In the genomic region with DNA sequence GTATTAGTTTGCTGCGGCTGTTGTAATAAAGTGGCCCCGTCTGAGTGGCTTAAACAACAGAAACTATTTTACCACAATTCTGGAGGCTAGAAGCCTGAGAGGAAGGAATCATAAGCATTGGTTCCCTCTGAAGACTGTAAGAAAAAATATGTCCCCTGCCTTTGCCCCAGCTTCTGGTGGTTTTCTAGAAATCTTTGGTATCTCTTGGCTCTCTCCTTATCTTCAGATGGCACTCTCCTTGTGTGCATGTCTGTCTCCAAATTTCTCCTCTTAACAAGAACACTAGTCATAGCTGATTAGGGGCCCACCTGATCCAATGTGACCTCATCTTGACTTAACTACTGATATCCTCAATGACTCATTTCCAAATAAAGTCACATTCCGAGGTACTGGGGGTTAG, we compare ENCODE assay signal across 30 cellular contexts.
"Had no signal": no experiment of that assay in that cellular context is flagged by ENCODE, and none has a peak within 500 bp of the region (broad histone marks: within the 10 kb centered on the region; RNA-seq: fewer than 3 reads in every experiment).

No MANE protein-coding gene starts in this region.

- H3K4me1 ChIP-seq: colonic mucosa, right lobe of liver, tibial nerve had no signal

- H3K27me3 Mint-ChIP-seq: activated B cell treated with CpG ODN at 0.5 μM for 24 hours; activated CD8-positive, alpha-beta memory T cell treated with anti-CD3 and anti-CD28 coated beads, Interleukin-2, amount 10 ng/mL, durations not matched to agents 7 days and 5 days; activated CD8-positive, alpha-beta T cell treated with anti-CD3 and anti-CD28 coated beads for 36 hours; progenitor cell of endocrine pancreas had no signal

- H3K4me3 ChIP-seq: cardiac muscle cell, colonic mucosa, ovary, right lobe of liver, skin epidermis, tibial nerve had no signal

- H3K36me3 Mint-ChIP-seq: activated CD8-positive, alpha-beta memory T cell treated with anti-CD3 and anti-CD28 coated beads, Interleukin-2, amount 10 ng/mL, durations not matched to agents 7 days and 5 days; activated naive CD8-positive, alpha-beta T cell; brain; mesothelial cell of epicardium; naive thymus-derived CD4-positive, alpha-beta T cell had no signal

- H3K27ac Mint-ChIP-seq: activated B cell treated with CpG ODN at 0.5 μM for 24 hours; activated CD8-positive, alpha-beta memory T cell treated with anti-CD3 and anti-CD28 coated beads, Interleukin-2, amount 10 ng/mL, durations not matched to agents 7 days and 5 days; activated CD8-positive, alpha-beta T cell treated with anti-CD3 and anti-CD28 coated beads for 36 hours; activated naive CD8-positive, alpha-beta T cell; activated T-helper 2 cell treated with anti-CD3 and anti-CD28 coated beads, Interferon-gamma antibody, Interleukin-2, Interleukin-4, amounts not matched to agents 10 μg/mL and 5 μg/mL and 100 μg/mL, durations not matched to agents 14 hours and 24 hours and 36 hours; brain; mesothelial cell of epicardium; naive thymus-derived CD4-positive, alpha-beta T cell; progenitor cell of endocrine pancreas; T-helper 1 cell treated with Interleukin-12 subunit alpha and Interleukin-12 subunit beta and Interleukin-4 antibody, amounts not matched to agents 30 μg/mL and 1 μg/mL, for 36 hours had no signal

- H3K9me3 ChIP-seq: colonic mucosa, ovary, right lobe of liver, tibial nerve had no signal

- H3K27me3 ChIP-seq: cardiac muscle cell, colonic mucosa, ovary, right lobe of liver, tibial nerve had no signal

- H3K4me1 Mint-ChIP-seq: activated B cell treated with CpG ODN at 0.5 μM for 24 hours; activated CD8-positive, alpha-beta memory T cell treated with anti-CD3 and anti-CD28 coated beads, Interleukin-2, amount 10 ng/mL, durations not matched to agents 7 days and 5 days; brain had no signal

- H3K4me3 Mint-ChIP-seq: activated B cell treated with CpG ODN at 0.5 μM for 24 hours; activated CD8-positive, alpha-beta memory T cell treated with anti-CD3 and anti-CD28 coated beads, Interleukin-2, amount 10 ng/mL, durations not matched to agents 7 days and 5 days; activated CD8-positive, alpha-beta T cell treated with anti-CD3 and anti-CD28 coated beads for 36 hours; activated naive CD8-positive, alpha-beta T cell; brain; mesothelial cell of epicardium; naive thymus-derived CD4-positive, alpha-beta T cell; T-helper 1 cell treated with Interleukin-12 subunit alpha and Interleukin-12 subunit beta and Interleukin-4 antibody, amounts not matched to agents 30 μg/mL and 1 μg/mL, for 36 hours had no signal

- H3K36me3 ChIP-seq: cardiac muscle cell, colonic mucosa, ovary, right lobe of liver, tibial nerve had no signal

- FAIRE-seq: endometrium, frontal cortex, islet of Langerhans, TTC549 had no signal

- DNase-seq: activated B cell treated with CpG ODN at 0.5 μM for 24 hours; activated CD4-positive, alpha-beta T cell treated with anti-CD3 and anti-CD28 coated beads, Interleukin-2, amount 50 U/mL, for 1 hour; activated CD8-positive, alpha-beta memory T cell treated with anti-CD3 and anti-CD28 coated beads, Interleukin-2, amount 10 ng/mL, durations not matched to agents 7 days and 5 days; activated CD8-positive, alpha-beta T cell treated with anti-CD3 and anti-CD28 coated beads for 36 hours; activated T-cell treated with anti-CD3 and anti-CD28 coated beads, Interleukin-2, amount 50 U/mL, for 48 hours; anterior cingulate cortex; cerebellar nuclear complex; colonic mucosa; effector CD8-positive, alpha-beta T cell; left ventricle myocardium superior; mammary epithelial cell; naive thymus-derived CD4-positive, alpha-beta T cell; ovary; right lobe of liver; stimulated activated naive CD4-positive, alpha-beta T cell treated with Interleukin-2 at 50 U/mL for 16 hours; T-helper 9 cell had no signal

- H3K9me3 Mint-ChIP-seq: activated B cell treated with CpG ODN at 0.5 μM for 24 hours; activated CD8-positive, alpha-beta T cell treated with anti-CD3 and anti-CD28 coated beads for 36 hours; activated T-helper 2 cell treated with anti-CD3 and anti-CD28 coated beads, Interferon-gamma antibody, Interleukin-2, Interleukin-4, amounts not matched to agents 10 μg/mL and 5 μg/mL and 100 μg/mL, durations not matched to agents 14 hours and 24 hours and 36 hours; T-helper 1 cell treated with Interleukin-12 subunit alpha and Interleukin-12 subunit beta and Interleukin-4 antibody, amounts not matched to agents 30 μg/mL and 1 μg/mL, for 36 hours had no signal

- H3K27ac ChIP-seq: cardiac muscle cell, colonic mucosa, epithelial cell of prostate, ovary, right lobe of liver, skin epidermis, tibial nerve had no signal

- ATAC-seq: activated CD8-positive, alpha-beta memory T cell treated with anti-CD3 and anti-CD28 coated beads, Interleukin-2, amount 10 ng/mL, durations not matched to agents 7 days and 5 days; activated CD8-positive, alpha-beta T cell treated with anti-CD3 and anti-CD28 coated beads for 36 hours; left ventricle myocardium superior; naive thymus-derived CD4-positive, alpha-beta T cell; right lobe of liver had no signal
